Comparison of ENCODE assay signal across 1 cellular context in genomic region chr6:32167761-32168262, GRCh38.
TF ChIP-seq lines count a peak whose summit lies in the region.

No MANE protein-coding gene starts in this region.

TF ChIP-seq in K562, 482 proteins besides CTCF, POLR2A, EP300 and RAD21 (continued from another document and continues in another):
- TF ChIP-seq, protein P1, sequence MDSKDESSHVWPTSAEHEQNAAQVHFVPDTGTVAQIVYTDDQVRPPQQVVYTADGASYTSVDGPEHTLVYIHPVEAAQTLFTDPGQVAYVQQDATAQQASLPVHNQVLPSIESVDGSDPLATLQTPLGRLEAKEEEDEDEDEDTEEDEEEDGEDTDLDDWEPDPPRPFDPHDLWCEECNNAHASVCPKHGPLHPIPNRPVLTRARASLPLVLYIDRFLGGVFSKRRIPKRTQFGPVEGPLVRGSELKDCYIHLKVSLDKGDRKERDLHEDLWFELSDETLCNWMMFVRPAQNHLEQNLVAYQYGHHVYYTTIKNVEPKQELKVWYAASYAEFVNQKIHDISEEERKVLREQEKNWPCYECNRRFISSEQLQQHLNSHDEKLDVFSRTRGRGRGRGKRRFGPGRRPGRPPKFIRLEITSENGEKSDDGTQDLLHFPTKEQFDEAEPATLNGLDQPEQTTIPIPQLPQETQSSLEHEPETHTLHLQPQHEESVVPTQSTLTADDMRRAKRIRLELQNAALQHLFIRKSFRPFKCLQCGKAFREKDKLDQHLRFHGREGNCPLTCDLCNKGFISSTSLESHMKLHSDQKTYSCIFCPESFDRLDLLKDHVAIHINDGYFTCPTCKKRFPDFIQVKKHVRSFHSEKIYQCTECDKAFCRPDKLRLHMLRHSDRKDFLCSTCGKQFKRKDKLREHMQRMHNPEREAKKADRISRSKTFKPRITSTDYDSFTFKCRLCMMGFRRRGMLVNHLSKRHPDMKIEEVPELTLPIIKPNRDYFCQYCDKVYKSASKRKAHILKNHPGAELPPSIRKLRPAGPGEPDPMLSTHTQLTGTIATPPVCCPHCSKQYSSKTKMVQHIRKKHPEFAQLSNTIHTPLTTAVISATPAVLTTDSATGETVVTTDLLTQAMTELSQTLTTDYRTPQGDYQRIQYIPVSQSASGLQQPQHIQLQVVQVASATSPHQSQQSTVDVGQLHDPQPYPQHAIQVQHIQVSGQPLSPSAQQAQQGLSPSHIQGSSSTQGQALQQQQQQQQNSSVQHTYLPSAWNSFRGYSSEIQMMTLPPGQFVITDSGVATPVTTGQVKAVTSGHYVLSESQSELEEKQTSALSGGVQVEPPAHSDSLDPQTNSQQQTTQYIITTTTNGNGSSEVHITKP (IDR thresholded peaks at IDR 0.05; ENCODE audit: partially characterized antibody), result peak; percentile 79
- TF ChIP-seq, protein P2, sequence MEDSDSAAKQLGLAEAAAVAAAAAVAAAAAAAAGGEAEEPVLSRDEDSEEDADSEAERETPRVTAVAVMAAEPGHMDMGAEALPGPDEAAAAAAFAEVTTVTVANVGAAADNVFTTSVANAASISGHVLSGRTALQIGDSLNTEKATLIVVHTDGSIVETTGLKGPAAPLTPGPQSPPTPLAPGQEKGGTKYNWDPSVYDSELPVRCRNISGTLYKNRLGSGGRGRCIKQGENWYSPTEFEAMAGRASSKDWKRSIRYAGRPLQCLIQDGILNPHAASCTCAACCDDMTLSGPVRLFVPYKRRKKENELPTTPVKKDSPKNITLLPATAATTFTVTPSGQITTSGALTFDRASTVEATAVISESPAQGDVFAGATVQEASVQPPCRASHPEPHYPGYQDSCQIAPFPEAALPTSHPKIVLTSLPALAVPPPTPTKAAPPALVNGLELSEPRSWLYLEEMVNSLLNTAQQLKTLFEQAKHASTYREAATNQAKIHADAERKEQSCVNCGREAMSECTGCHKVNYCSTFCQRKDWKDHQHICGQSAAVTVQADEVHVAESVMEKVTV (CRISPR knock-in tag; IDR thresholded peaks at IDR 0.05), result 0 out of 2 replicates have a peak, but pooled peaks have one; percentile 26
- TF ChIP-seq ZNF778 (CRISPR knock-in tag; IDR thresholded peaks at IDR 0.05) (no peak), CAMTA2 (CRISPR knock-in tag; conservative IDR thresholded peaks at IDR 0.05) (no peak), TSC22D4 (tag; IDR thresholded peaks at IDR 0.05) (no peak), NELFE (IDR thresholded peaks at IDR 0.05; ENCODE audit: insufficient read depth, insufficient read length) (no peak), REST (CRISPR knock-in tag; IDR thresholded peaks at IDR 0.05; ENCODE audit: low read depth) (no peak), PATZ1 (CRISPR knock-in tag; IDR thresholded peaks at IDR 0.05; ENCODE audit: borderline replicate concordance) (0 out of 2 replicates have a peak, but pooled peaks have one; percentile 24), CBX5 (IDR thresholded peaks at IDR 0.05; ENCODE audit: borderline replicate concordance, low read depth) (0 out of 2 replicates have a peak, but pooled peaks have one; percentile 22), NFE2 (IDR thresholded peaks at IDR 0.05; ENCODE audit: low read depth) (peak; percentile 52; the same call in 1 of the 2 replicates), ZNF311 (CRISPR knock-in tag; IDR thresholded peaks at IDR 0.05) (peak; percentile 41; the same call in 1 of the 2 replicates), ZNF398 (CRISPR knock-in tag; IDR thresholded peaks at IDR 0.05) (no peak), CBX8 (IDR thresholded peaks at IDR 0.05; ENCODE audit: borderline replicate concordance, extremely low read depth, low read depth, low read length, poor library complexity, severe bottlenecking) (no peak), HOMEZ (CRISPR knock-in tag; IDR thresholded peaks at IDR 0.05) (no peak), ILF3 (IDR thresholded peaks at IDR 0.05; ENCODE audit: borderline replicate concordance) (peak; percentile 54; the same call in 1 of the 2 replicates), ZSCAN29 (IDR thresholded peaks at IDR 0.05) (no peak), ZBTB5 (IDR thresholded peaks at IDR 0.05) (no peak), ZNF592 (IDR thresholded peaks at IDR 0.05) (peak; percentile 96), DMBX1 (CRISPR knock-in tag; IDR thresholded peaks at IDR 0.05; ENCODE audit: borderline replicate concordance) (peak; percentile 99), SUPT5H (IDR thresholded peaks at IDR 0.05) (peak; percentile 64), CBX1 (IDR thresholded peaks at IDR 0.05; ENCODE audit: low read depth) (no peak), RFX5 (IDR thresholded peaks at IDR 0.05; ENCODE audit: low read depth, low read length) (no peak), CHD1 (IDR thresholded peaks at IDR 0.05; ENCODE audit: low read length) (no peak), ZFX (CRISPR knock-in tag; IDR thresholded peaks at IDR 0.05) (peak; percentile 76), MITF (IDR thresholded peaks at IDR 0.05) (no peak)
- TF ChIP-seq, protein P3, sequence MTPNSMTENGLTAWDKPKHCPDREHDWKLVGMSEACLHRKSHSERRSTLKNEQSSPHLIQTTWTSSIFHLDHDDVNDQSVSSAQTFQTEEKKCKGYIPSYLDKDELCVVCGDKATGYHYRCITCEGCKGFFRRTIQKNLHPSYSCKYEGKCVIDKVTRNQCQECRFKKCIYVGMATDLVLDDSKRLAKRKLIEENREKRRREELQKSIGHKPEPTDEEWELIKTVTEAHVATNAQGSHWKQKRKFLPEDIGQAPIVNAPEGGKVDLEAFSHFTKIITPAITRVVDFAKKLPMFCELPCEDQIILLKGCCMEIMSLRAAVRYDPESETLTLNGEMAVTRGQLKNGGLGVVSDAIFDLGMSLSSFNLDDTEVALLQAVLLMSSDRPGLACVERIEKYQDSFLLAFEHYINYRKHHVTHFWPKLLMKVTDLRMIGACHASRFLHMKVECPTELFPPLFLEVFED (CRISPR knock-in tag; conservative IDR thresholded peaks at IDR 0.05), result peak; percentile 74; the same call in 1 of the 2 replicates
- TF ChIP-seq, protein P4, sequence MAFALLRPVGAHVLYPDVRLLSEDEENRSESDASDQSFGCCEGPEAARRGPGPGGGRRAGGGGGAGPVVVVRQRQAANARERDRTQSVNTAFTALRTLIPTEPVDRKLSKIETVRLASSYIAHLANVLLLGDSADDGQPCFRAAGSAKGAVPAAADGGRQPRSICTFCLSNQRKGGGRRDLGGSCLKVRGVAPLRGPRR (CRISPR knock-in tag; IDR thresholded peaks at IDR 0.05), result no peak; the same call in 1 of the 2 replicates
